1 cellular context compared by ENCODE assay signal in the genomic region with DNA sequence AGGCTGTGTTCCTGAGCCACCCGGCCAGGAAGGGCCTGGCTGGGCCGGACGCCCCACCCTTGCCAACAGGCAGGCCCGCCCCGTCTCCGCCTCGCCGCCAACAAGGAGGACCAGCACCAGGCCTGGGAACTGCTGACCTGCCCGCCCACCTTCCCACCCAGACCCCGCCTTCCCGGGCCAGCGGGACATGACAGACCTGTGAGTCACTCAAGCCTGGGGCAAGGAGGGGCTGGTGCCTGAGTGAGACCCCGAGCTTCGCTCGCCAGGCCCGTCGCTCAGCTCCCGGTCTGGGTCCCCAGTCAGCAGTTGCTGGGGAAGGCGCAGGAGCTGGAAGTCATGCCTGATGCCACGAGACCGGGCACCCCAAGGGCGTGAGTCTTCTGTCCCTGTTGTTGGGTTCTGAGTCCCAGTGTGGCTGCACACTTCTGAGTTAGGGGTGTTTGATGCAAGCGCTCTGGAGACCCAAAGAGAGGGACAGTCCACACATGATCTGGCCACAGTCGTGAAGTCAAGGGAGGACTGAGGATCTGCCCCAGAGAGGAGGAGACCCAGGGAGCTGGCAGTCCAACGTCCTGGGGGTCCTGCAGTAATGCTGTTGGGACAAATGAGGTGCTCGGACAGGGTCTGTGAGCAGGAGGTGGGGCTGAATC.
TF ChIP-seq lines count a peak whose summit lies in the region.

Gene DNASE1L1, minus strand, starts transcription at position 33 of the 650 bp plus-strand sequence. CDS start 3,686 bp downstream, outside the sequence.

TF ChIP-seq in K562, 482 proteins besides CTCF, POLR2A, EP300 and RAD21 (continued from another document and continues in another):
- TF ChIP-seq ZNF655 (CRISPR knock-in tag; IDR thresholded peaks at IDR 0.05) (no peak), CREM (IDR thresholded peaks at IDR 0.05; ENCODE audit: low read depth) (peak; percentile 47), SMARCE1 (IDR thresholded peaks at IDR 0.05) (peak; percentile 60; the same call in 1 of the 2 replicates), SMAD4 (CRISPR knock-in tag; conservative IDR thresholded peaks at IDR 0.05) (no peak), SP1 (CRISPR knock-in tag; IDR thresholded peaks at IDR 0.05) (peak; percentile 47; the same call in 1 of the 2 replicates), SREBF2 (CRISPR knock-in tag; IDR thresholded peaks at IDR 0.05) (no peak), RBFOX2 (IDR thresholded peaks at IDR 0.05; ENCODE audit: low read depth, low read length) (peak; percentile 69), NR3C1 (CRISPR knock-in tag; IDR thresholded peaks at IDR 0.05) (no peak), EGR1 (conservative IDR thresholded peaks at IDR 0.05) (peak; percentile 72), ZBTB40 (IDR thresholded peaks at IDR 0.05) (0 out of 2 replicates have a peak, but pooled peaks have one; percentile 24), ZBTB40 (CRISPR knock-in tag; IDR thresholded peaks at IDR 0.05) (no peak), HMGN3 (IDR thresholded peaks at IDR 0.05; ENCODE audit: borderline replicate concordance, extremely low read depth, insufficient read length, low read depth, low read length) (peak; percentile 76), PKNOX1 (IDR thresholded peaks at IDR 0.05) (peak; percentile 83), ZFX (CRISPR knock-in tag; IDR thresholded peaks at IDR 0.05) (peak; percentile 56), MBD2 (IDR thresholded peaks at IDR 0.05; ENCODE audit: borderline replicate concordance, low read depth) (0 out of 2 replicates have a peak, but pooled peaks have one; percentile 31), ATF3 (IDR thresholded peaks at IDR 0.05) (peak; percentile 83), ATF3 (CRISPR knock-in tag; conservative IDR thresholded peaks at IDR 0.05) (no peak), ZBTB33 (CRISPR knock-in tag; IDR thresholded peaks at IDR 0.05) (no peak), ZNF696 (CRISPR knock-in tag; conservative IDR thresholded peaks at IDR 0.05) (no peak), CHD1 (IDR thresholded peaks at IDR 0.05; ENCODE audit: low read length) (peak; percentile 77), CXXC5 (CRISPR knock-in tag; IDR thresholded peaks at IDR 0.05) (0 out of 2 replicates have a peak, but pooled peaks have one; percentile 31), JUN (IDR thresholded peaks at IDR 0.05; ENCODE audit: borderline replicate concordance, low read depth, low read length) (peak; percentile 80), JUN (CRISPR knock-in tag; IDR thresholded peaks at IDR 0.05; ENCODE audit: borderline replicate concordance) (no peak), ZNF282 (CRISPR knock-in tag; IDR thresholded peaks at IDR 0.05) (no peak), HNRNPK (IDR thresholded peaks at IDR 0.05; ENCODE audit: low read depth, low read length, poor library complexity, severe bottlenecking) (no peak), PRPF4 (IDR thresholded peaks at IDR 0.05; ENCODE audit: insufficient read depth, low read depth, low read length, poor library complexity, severe bottlenecking) (no peak), JUNB (CRISPR knock-in tag; conservative IDR thresholded peaks at IDR 0.05) (0 out of 2 replicates have a peak, but pooled peaks have one; percentile 23), HDAC1 (IDR thresholded peaks at IDR 0.05) (0 out of 4 replicates have a peak, but pooled peaks of 1 of the 2 experiments have one; percentile 11)
- TF ChIP-seq, protein P1, sequence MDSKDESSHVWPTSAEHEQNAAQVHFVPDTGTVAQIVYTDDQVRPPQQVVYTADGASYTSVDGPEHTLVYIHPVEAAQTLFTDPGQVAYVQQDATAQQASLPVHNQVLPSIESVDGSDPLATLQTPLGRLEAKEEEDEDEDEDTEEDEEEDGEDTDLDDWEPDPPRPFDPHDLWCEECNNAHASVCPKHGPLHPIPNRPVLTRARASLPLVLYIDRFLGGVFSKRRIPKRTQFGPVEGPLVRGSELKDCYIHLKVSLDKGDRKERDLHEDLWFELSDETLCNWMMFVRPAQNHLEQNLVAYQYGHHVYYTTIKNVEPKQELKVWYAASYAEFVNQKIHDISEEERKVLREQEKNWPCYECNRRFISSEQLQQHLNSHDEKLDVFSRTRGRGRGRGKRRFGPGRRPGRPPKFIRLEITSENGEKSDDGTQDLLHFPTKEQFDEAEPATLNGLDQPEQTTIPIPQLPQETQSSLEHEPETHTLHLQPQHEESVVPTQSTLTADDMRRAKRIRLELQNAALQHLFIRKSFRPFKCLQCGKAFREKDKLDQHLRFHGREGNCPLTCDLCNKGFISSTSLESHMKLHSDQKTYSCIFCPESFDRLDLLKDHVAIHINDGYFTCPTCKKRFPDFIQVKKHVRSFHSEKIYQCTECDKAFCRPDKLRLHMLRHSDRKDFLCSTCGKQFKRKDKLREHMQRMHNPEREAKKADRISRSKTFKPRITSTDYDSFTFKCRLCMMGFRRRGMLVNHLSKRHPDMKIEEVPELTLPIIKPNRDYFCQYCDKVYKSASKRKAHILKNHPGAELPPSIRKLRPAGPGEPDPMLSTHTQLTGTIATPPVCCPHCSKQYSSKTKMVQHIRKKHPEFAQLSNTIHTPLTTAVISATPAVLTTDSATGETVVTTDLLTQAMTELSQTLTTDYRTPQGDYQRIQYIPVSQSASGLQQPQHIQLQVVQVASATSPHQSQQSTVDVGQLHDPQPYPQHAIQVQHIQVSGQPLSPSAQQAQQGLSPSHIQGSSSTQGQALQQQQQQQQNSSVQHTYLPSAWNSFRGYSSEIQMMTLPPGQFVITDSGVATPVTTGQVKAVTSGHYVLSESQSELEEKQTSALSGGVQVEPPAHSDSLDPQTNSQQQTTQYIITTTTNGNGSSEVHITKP (IDR thresholded peaks at IDR 0.05; ENCODE audit: partially characterized antibody), result no peak
- TF ChIP-seq, protein P2, sequence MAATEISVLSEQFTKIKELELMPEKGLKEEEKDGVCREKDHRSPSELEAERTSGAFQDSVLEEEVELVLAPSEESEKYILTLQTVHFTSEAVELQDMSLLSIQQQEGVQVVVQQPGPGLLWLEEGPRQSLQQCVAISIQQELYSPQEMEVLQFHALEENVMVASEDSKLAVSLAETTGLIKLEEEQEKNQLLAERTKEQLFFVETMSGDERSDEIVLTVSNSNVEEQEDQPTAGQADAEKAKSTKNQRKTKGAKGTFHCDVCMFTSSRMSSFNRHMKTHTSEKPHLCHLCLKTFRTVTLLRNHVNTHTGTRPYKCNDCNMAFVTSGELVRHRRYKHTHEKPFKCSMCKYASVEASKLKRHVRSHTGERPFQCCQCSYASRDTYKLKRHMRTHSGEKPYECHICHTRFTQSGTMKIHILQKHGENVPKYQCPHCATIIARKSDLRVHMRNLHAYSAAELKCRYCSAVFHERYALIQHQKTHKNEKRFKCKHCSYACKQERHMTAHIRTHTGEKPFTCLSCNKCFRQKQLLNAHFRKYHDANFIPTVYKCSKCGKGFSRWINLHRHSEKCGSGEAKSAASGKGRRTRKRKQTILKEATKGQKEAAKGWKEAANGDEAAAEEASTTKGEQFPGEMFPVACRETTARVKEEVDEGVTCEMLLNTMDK (IDR thresholded peaks at IDR 0.05; ENCODE audit: borderline replicate concordance, insufficient read depth, low read depth, low read length, poor library complexity, severe bottlenecking), result no peak
